Comparison of ENCODE assay signal across 2 cellular contexts in genomic region chr2:1892529-1893250, GRCh38.
TF ChIP-seq lines count a peak whose summit lies in the region.

No MANE protein-coding gene starts in this region.

TF ChIP-seq in H1, 55 proteins besides CTCF, POLR2A, EP300 and RAD21:
- TF ChIP-seq E2F6 (IDR thresholded peaks at IDR 0.05) (peak; percentile 6; the same call in 1 of the 2 replicates), PHF8 (conservative IDR thresholded peaks at IDR 0.05; ENCODE audit: low read depth, low read length) (no peak)

TF ChIP-seq in WTC11, 78 proteins besides CTCF, POLR2A, EP300 and RAD21 (continued from another document):
- TF ChIP-seq STAT6 (CRISPR knock-in tag; conservative IDR thresholded peaks at IDR 0.05; ENCODE audit: low read depth), result no peak
- TF ChIP-seq FOXK1 (CRISPR knock-in tag; IDR thresholded peaks at IDR 0.05), result no peak
- TF ChIP-seq ZNF512 (CRISPR knock-in tag; IDR thresholded peaks at IDR 0.05; ENCODE audit: borderline replicate concordance), result no peak
- TF ChIP-seq TEAD1 (CRISPR knock-in tag; IDR thresholded peaks at IDR 0.05), result no peak
